Comparison of ENCODE assay signal across 2 cellular contexts in the genomic region with DNA sequence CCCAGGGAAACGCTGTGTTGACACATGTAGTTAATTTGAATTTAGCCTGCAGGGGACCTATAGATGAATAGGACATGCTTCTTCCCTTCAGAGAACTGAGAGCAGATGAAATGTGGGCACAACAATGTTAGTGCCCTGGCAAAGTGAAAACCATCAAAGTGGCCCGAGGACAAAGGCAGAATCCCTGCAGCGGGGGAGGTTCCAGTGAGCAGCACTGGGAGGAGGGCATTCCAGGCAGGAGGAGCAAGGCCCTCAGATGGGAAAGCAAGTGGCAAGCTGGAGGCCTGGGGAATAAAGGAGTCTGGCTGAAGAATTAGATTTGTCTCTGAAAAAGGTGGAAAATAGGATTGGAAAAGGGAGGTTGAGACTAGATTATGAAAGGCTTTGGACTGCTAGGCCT.
TF ChIP-seq lines count a peak whose summit lies in the region.

No MANE protein-coding gene starts in this region.

TF ChIP-seq in GM23338, 12 proteins besides CTCF, POLR2A, EP300 and RAD21 (continued from another document):
- TF ChIP-seq, protein P1, sequence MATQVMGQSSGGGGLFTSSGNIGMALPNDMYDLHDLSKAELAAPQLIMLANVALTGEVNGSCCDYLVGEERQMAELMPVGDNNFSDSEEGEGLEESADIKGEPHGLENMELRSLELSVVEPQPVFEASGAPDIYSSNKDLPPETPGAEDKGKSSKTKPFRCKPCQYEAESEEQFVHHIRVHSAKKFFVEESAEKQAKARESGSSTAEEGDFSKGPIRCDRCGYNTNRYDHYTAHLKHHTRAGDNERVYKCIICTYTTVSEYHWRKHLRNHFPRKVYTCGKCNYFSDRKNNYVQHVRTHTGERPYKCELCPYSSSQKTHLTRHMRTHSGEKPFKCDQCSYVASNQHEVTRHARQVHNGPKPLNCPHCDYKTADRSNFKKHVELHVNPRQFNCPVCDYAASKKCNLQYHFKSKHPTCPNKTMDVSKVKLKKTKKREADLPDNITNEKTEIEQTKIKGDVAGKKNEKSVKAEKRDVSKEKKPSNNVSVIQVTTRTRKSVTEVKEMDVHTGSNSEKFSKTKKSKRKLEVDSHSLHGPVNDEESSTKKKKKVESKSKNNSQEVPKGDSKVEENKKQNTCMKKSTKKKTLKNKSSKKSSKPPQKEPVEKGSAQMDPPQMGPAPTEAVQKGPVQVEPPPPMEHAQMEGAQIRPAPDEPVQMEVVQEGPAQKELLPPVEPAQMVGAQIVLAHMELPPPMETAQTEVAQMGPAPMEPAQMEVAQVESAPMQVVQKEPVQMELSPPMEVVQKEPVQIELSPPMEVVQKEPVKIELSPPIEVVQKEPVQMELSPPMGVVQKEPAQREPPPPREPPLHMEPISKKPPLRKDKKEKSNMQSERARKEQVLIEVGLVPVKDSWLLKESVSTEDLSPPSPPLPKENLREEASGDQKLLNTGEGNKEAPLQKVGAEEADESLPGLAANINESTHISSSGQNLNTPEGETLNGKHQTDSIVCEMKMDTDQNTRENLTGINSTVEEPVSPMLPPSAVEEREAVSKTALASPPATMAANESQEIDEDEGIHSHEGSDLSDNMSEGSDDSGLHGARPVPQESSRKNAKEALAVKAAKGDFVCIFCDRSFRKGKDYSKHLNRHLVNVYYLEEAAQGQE (IDR thresholded peaks at IDR 0.05; ENCODE audit: unreplicated experiment) = no peak
- TF ChIP-seq POLR2AphosphoS5 (IDR thresholded peaks at IDR 0.05; ENCODE audit: low read depth) = no peak
- no peak for TF ChIP-seq NANOG (IDR thresholded peaks at IDR 0.05; ENCODE audit: borderline replicate concordance)
- TF ChIP-seq EZH2phosphoT487 (IDR thresholded peaks at IDR 0.05; ENCODE audit: unreplicated experiment) = no peak

TF ChIP-seq in SK-N-SH, 30 proteins besides CTCF, POLR2A, EP300 and RAD21 (continued from another document):
- TF ChIP-seq, protein P2, sequence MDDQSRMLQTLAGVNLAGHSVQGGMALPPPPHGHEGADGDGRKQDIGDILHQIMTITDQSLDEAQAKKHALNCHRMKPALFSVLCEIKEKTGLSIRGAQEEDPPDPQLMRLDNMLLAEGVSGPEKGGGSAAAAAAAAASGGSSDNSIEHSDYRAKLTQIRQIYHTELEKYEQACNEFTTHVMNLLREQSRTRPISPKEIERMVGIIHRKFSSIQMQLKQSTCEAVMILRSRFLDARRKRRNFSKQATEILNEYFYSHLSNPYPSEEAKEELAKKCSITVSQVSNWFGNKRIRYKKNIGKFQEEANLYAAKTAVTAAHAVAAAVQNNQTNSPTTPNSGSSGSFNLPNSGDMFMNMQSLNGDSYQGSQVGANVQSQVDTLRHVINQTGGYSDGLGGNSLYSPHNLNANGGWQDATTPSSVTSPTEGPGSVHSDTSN (IDR thresholded peaks at IDR 0.05) = no peak
- TF ChIP-seq MEF2A (IDR thresholded peaks at IDR 0.05; ENCODE audit: borderline replicate concordance, low read depth) = no peak
- TF ChIP-seq YY1 (IDR thresholded peaks at IDR 0.05; ENCODE audit: low read depth) = no peak
- TF ChIP-seq, protein P3, sequence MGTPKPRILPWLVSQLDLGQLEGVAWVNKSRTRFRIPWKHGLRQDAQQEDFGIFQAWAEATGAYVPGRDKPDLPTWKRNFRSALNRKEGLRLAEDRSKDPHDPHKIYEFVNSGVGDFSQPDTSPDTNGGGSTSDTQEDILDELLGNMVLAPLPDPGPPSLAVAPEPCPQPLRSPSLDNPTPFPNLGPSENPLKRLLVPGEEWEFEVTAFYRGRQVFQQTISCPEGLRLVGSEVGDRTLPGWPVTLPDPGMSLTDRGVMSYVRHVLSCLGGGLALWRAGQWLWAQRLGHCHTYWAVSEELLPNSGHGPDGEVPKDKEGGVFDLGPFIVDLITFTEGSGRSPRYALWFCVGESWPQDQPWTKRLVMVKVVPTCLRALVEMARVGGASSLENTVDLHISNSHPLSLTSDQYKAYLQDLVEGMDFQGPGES (IDR thresholded peaks at IDR 0.05; ENCODE audit: low read depth, low read length) = no peak
- no peak for TF ChIP-seq FOSL2 (IDR thresholded peaks at IDR 0.05; ENCODE audit: borderline replicate concordance, low read depth)
- no peak for TF ChIP-seq MXI1 (IDR thresholded peaks at IDR 0.05; ENCODE audit: low read depth, low read length)
- no peak for TF ChIP-seq EZH2phosphoT487 (IDR thresholded peaks at IDR 0.05; ENCODE audit: borderline replicate concordance, low read depth)
- no peak for TF ChIP-seq NRF1 (IDR thresholded peaks at IDR 0.05; ENCODE audit: low read depth, low read length)
- no peak for TF ChIP-seq RXRA (IDR thresholded peaks at IDR 0.05; ENCODE audit: borderline replicate concordance, low read depth)
- TF ChIP-seq GABPA (IDR thresholded peaks at IDR 0.05; ENCODE audit: low read depth) = no peak
